22 cellular contexts compared by ENCODE assay signal in the genomic region with DNA sequence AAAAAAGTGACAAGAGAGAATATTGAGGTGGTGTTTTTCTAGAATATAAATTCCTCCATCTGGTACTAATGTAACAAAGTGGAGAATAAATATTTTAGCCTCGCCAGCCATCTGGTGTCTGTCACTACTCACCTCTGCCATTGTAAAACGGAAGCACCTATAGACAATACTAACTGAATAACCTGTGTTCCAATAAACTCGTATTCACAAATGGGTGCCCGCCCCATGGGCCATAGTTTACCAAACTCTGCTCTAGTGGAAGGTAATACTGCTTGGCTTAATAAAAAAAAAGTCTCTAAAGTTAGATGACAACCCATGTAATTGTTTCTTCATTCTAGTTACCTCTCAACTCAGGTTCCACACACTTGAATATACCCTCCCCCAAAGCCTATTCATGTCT. TPM values are rescaled to one million over a fixed set of nuclear protein-coding genes. Genes with fewer than 3 reads are reported as not detected.
"Had no signal": no experiment of that assay in that cellular context is flagged by ENCODE, and none has a peak within 500 bp of the region (broad histone marks: within the 10 kb centered on the region; RNA-seq: fewer than 3 reads in every experiment).

No MANE protein-coding gene starts in this region.

- H3K4me3 Mint-ChIP-seq: T-cell; T-helper 1 cell treated with Interleukin-12 subunit alpha and Interleukin-12 subunit beta and Interleukin-4 antibody, amounts not matched to agents 30 μg/mL and 1 μg/mL, for 36 hours had no signal

- H3K27ac ChIP-seq: RWPE1 had no signal

- H3K9me3 ChIP-seq: SK-N-SH had no signal

- H3K9me3 Mint-ChIP-seq: T-cell; T-helper 1 cell treated with Interleukin-12 subunit alpha and Interleukin-12 subunit beta and Interleukin-4 antibody, amounts not matched to agents 30 μg/mL and 1 μg/mL, for 36 hours had no signal

- ATAC-seq: T-cell had no signal

- H3K27ac Mint-ChIP-seq: T-cell; T-helper 1 cell treated with Interleukin-12 subunit alpha and Interleukin-12 subunit beta and Interleukin-4 antibody, amounts not matched to agents 30 μg/mL and 1 μg/mL, for 36 hours had no signal

- DNase-seq: KBM-7, NCI-H1092, NCI-H1105 treated with DMSO at 0.1 percent for 48 hours, NCI-H1417 treated with DMSO at 0.1 percent for 48 hours, NCI-H146, NCI-H187 treated with DMSO at 0.1 percent for 48 hours, NCI-H2029 treated with DMSO at 0.1 percent for 48 hours, NCI-H226, NCI-H446, NCI-H510A, NCI-H526 treated with DMSO at 0.1 percent for 48 hours, NCI-H774, SHP77, SK-N-SH, SW 1271, T-cell had no signal

RNA-seq across cellular contexts. Expression of a gene that starts 27.9 kb away (rescaled TPM):
- total RNA-seq: HT-29, LHCN-M2, MCF 10A, SK-MEL-5, T-cell had no signal
